Comparison of ENCODE assay signal across 9 cellular contexts in the genomic region with DNA sequence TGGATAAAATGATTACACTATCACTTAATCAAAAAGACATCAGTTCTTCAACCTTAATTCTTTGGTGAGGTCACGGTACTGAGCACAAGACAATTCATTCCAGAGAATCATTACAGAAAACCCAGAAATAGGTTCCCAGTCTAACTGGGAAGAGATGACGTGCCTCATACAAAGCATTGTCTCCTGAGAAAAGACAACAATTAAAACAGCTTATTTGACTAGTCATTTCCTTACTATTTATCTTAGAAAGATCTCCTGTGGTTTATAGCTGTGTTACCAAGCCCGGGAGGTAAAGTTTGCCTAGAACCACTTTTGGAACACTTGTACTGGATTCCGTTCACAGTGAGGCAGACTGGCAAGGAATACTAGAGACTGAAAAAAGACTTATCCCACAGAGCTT. TPM values are rescaled to one million over a fixed set of nuclear protein-coding genes. Genes with fewer than 3 reads are reported as not detected.
DNase-seq lines count a peak whose midpoint lies in the region; ATAC-seq and TF ChIP-seq lines count a peak whose summit lies in the region.
"Had no signal": no experiment of that assay in that cellular context is flagged by ENCODE, and none has a peak within 500 bp of the region (broad histone marks: within the 10 kb centered on the region; RNA-seq: fewer than 3 reads in every experiment).

No MANE protein-coding gene starts in this region.

- H3K4me1 ChIP-seq in heart left ventricle (peaks cover 0 to 79% (median 56%) of the 10 kb centered on the region in 12 donors), right cardiac atrium (ENCODE audit: control insufficient read depth, insufficient read depth, low read length) (peaks cover 2% of the 10 kb centered on the region), adipocyte (ENCODE audit: control insufficient read depth, insufficient read depth, low read length) (peaks cover 37% of the 10 kb centered on the region), uterus (peaks cover 4 to 8% of the 10 kb centered on the region in 2 donors)

- peaks cover 0 to 32% (median 13%) of the 10 kb centered on the region in 9 donors for H3K36me3 ChIP-seq in heart left ventricle
- peaks cover 22% of the 10 kb centered on the region for H3K36me3 ChIP-seq in adipocyte (ENCODE audit: control insufficient read depth, insufficient read depth, low read length, severe bottlenecking)
- no peaks in the 10 kb centered on the region for H3K36me3 ChIP-seq in kidney epithelial cell (ENCODE audit: control insufficient read depth, insufficient read depth, low read length)
- no peaks in the 10 kb centered on the region for H3K36me3 ChIP-seq in uterus

- no peaks in the 10 kb centered on the region for H3K9me3 ChIP-seq in heart left ventricle
- H3K9me3 ChIP-seq in right cardiac atrium (ENCODE audit: control insufficient read depth, low read length): no peaks in the 10 kb centered on the region
- no peaks in the 10 kb centered on the region for H3K9me3 ChIP-seq in adipocyte (ENCODE audit: control insufficient read depth, low read length)
- no peaks in the 10 kb centered on the region for H3K9me3 ChIP-seq in uterus

- 26 to 39% (median 32%) methylated on average over 4 of the region's 4 CpGs for WGBS in heart left ventricle, 4 donors
- 45% methylated on average over 4 of the region's 4 CpGs for WGBS in right cardiac atrium

- TF ChIP-seq CTCF in heart left ventricle (IDR thresholded peaks at IDR 0.05): no peak
- TF ChIP-seq CTCF in kidney epithelial cell (IDR thresholded peaks at IDR 0.05; ENCODE audit: insufficient read depth, low read length, poor library complexity, severe bottlenecking): no peak
- TF ChIP-seq CTCF in uterus (IDR thresholded peaks at IDR 0.05): no peak

- intact Hi-C loops in heart left ventricle (cut with DNase I) (loop anchor here in 6 of 10 donors (5.0 to 10.0 kb wide), 7 partner anchors 44 to 611 kb away; partner anchors contain the start of genes DHRS13 (in 3 of the 6), FLOT2 (in 1 of the 6), IFT20 (in 1 of the 6) and NUFIP2 (in 1 of the 6)), right cardiac atrium (cut with DNase I) (loop anchor here in 1 of 4 donors (5.0 kb wide), 1 partner anchor 44 kb away; the partner anchor contains the start of gene DHRS13), uterus (cut with DNase I; ENCODE audit: low total_unique reads) (no loop called here)

- peak overlapping the region; percentile 30 for H3K9ac ChIP-seq in adipocyte (ENCODE audit: low read length)

- ATAC-seq in heart left ventricle: peak in 1 of 4 donors; percentile 1
- ATAC-seq in right cardiac atrium: no peak
- ATAC-seq in GM21723 (IDR thresholded peaks at IDR 0.05; ENCODE audit: unreplicated experiment): no peak
- ATAC-seq in HG03135 (IDR thresholded peaks at IDR 0.05; ENCODE audit: unreplicated experiment): no peak

- H3K27me3 ChIP-seq in heart left ventricle: no peaks in the 10 kb centered on the region
- H3K27me3 ChIP-seq in right cardiac atrium (ENCODE audit: control insufficient read depth, insufficient read depth): no peaks in the 10 kb centered on the region
- no peaks in the 10 kb centered on the region for H3K27me3 ChIP-seq in adipocyte (replicated peaks; ENCODE audit: control insufficient read depth, insufficient read depth, low read length)
- H3K27me3 ChIP-seq in kidney epithelial cell (ENCODE audit: control insufficient read depth, insufficient read depth, low read length): no peaks in the 10 kb centered on the region
- no peaks in the 10 kb centered on the region for H3K27me3 ChIP-seq in uterus

- peak overlapping the region in 10 of 12 donors; percentile 10 to 73 (median 48) for H3K27ac ChIP-seq in heart left ventricle
- H3K27ac ChIP-seq in right cardiac atrium (ENCODE audit: low read length): no peak overlapping the region
- H3K27ac ChIP-seq in uterus: peak overlapping the region; percentile 22 to 34

- DNase-seq in heart left ventricle: no peak
- DNase-seq in right cardiac atrium: no peak
- peak; percentile 42 for DNase-seq in adipocyte (ENCODE audit: low read depth)
- peak; percentile 49 for DNase-seq in kidney epithelial cell (ENCODE audit: low read depth)
- DNase-seq in uterus: no peak
- DNase-seq in GM19238 (ENCODE audit: insufficient read length, low spot score): no peak
- DNase-seq: NCI-H2029 had no signal

- no peak for TF ChIP-seq POLR2A in heart left ventricle (IDR thresholded peaks at IDR 0.05)
- no peak for TF ChIP-seq POLR2A in uterus (IDR thresholded peaks at IDR 0.05)

- peak overlapping the region in 1 of 12 donors; percentile 8 for H3K4me3 ChIP-seq in heart left ventricle
- H3K4me3 ChIP-seq in right cardiac atrium (ENCODE audit: low read length): no peak overlapping the region
- H3K4me3 ChIP-seq in adipocyte (ENCODE audit: low read length): peak overlapping the region; percentile 17
- H3K4me3 ChIP-seq in kidney epithelial cell (ENCODE audit: low read depth, low read length): no peak overlapping the region
- H3K4me3 ChIP-seq in uterus: no peak overlapping the region

RNA-seq across cellular contexts. Expression of gene PHF12, which starts 5.1 kb away (rescaled TPM):
- total RNA-seq in heart left ventricle (10 to 100 TPM; 13.3 to 31.2 (median 21.5) TPM), right cardiac atrium (10 to 100 TPM; 20.8 to 25.4 (median 24.2) TPM), kidney epithelial cell (19.6 and 30.8 TPM in 2 replicates), uterus (10 to 100 TPM; 22.1 to 78.4 (median 55.2) TPM)
- polyA plus RNA-seq in heart left ventricle (10 to 100 TPM in 1 of 2 donors, 1 to 10 TPM in 1; 8.2 to 10.4 TPM), right cardiac atrium (10.8 TPM)

RNA-seq across cellular contexts. Expression of gene DHRS13, which starts 43.4 kb away (rescaled TPM):
- total RNA-seq in heart left ventricle (1 to 10 TPM; 2.2 to 4.8 (median 2.6) TPM), right cardiac atrium (1 to 10 TPM; 2.1 to 3.3 (median 2.5) TPM), kidney epithelial cell (12.2 and 12.7 TPM in 2 replicates), uterus (10 to 100 TPM in 3 of 4 donors, under 1 TPM in 1; 0.26 to 17.4 (median 13.6) TPM)
- polyA plus RNA-seq in heart left ventricle (1 to 10 TPM; 3.6 to 6.3 TPM), right cardiac atrium (2.3 TPM)

RNA-seq across cellular contexts. Expression of gene FLOT2, which starts 48.7 kb away (rescaled TPM):
- total RNA-seq in heart left ventricle (100 to 1,000 TPM in 3 of 9 donors, 10 to 100 TPM in 6; 81.1 to 139 (median 95.2) TPM), right cardiac atrium (10 to 100 TPM; 70.5 to 89.4 (median 79.4) TPM), kidney epithelial cell (55.5 and 69.1 TPM in 2 replicates), uterus (100 to 1,000 TPM in 1 of 4 donors, 10 to 100 TPM in 3; 31.3 to 117 (median 37.4) TPM)
- polyA plus RNA-seq in heart left ventricle (10 to 100 TPM; 52.7 to 68.5 TPM), right cardiac atrium (45.1 TPM)

RNA-seq across cellular contexts. Expression of gene SEZ6, which starts 59.6 kb away (rescaled TPM):
- total RNA-seq in heart left ventricle: under 1 TPM in 1 of 9 donors, not detected in 8; 0.25 TPM
- polyA plus RNA-seq in heart left ventricle: not detected
- not detected for total RNA-seq in right cardiac atrium
- polyA plus RNA-seq in right cardiac atrium: not detected
- total RNA-seq in kidney epithelial cell: not detected in 2 replicates
- total RNA-seq in uterus: under 1 TPM in 1 of 4 donors, not detected in 3; 0.07 TPM

Comparison
In these comparisons a context has a peak if more than half of its experiments do, and no peak if none do; other contexts are left out.
1. DNase-seq: peak in adipocyte (single experiment) and kidney epithelial cell (single experiment); none in heart left ventricle (0 of 5), right cardiac atrium (0 of 3), uterus (0 of 2) and GM19238 (single experiment).